Comparison of ENCODE assay signal across 15 cellular contexts in genomic region chr18:59646228-59646945, GRCh38. TPM values are rescaled to one million over a fixed set of nuclear protein-coding genes. Genes with fewer than 3 reads are reported as not detected.
DNase-seq lines count a peak whose midpoint lies in the region; ATAC-seq and TF ChIP-seq lines count a peak whose summit lies in the region.
"Had no signal": no experiment of that assay in that cellular context is flagged by ENCODE, and none has a peak within 500 bp of the region (broad histone marks: within the 10 kb centered on the region; RNA-seq: fewer than 3 reads in every experiment).

No MANE protein-coding gene starts in this region.

- H3K4me3 ChIP-seq in A673 (ENCODE audit: low read depth, low read length, poor library complexity, severe bottlenecking) (no peak overlapping the region), PC-3 (ENCODE audit: low read length) (no peak overlapping the region), esophagus squamous epithelium (no peak overlapping the region)
- H3K4me3 ChIP-seq: body of pancreas had no signal

- H2AFZ ChIP-seq in PC-3 (ENCODE audit: low read length), result no peak overlapping the region

- intact Hi-C loops in A673 (cut with micrococcal nuclease; ENCODE audit: unreplicated experiment) (no loop called here), PC-3 (cut with micrococcal nuclease) (no loop called here), esophagus squamous epithelium (cut with DNase I) (no loop called here)

- H3K4me1 ChIP-seq in A673 (ENCODE audit: insufficient read depth, low read length, poor library complexity, severe bottlenecking), result no peaks in the 10 kb centered on the region
- H3K4me1 ChIP-seq in PC-3 (ENCODE audit: insufficient read depth, low read length), result no peaks in the 10 kb centered on the region
- H3K4me1 ChIP-seq in esophagus squamous epithelium, result peaks cover 0 to 4% (median 0%) of the 10 kb centered on the region in 3 donors
- H3K4me1 ChIP-seq: body of pancreas had no signal

- H3K9ac ChIP-seq in PC-3 (ENCODE audit: low read length), result no peak overlapping the region

- POLR2A ChIA-PET in A673 (lab: Charles Lee; ENCODE audit: low non-redundant PET) (no interaction called here), PC-3 (lab: Charles Lee; ENCODE audit: unreplicated experiment) (no interaction called here)

- H3K9me3 ChIP-seq in A673 (ENCODE audit: low read depth, low read length, poor library complexity, severe bottlenecking) (no peaks in the 10 kb centered on the region), PC-3 (ENCODE audit: low read length) (no peaks in the 10 kb centered on the region), esophagus squamous epithelium (no peaks in the 10 kb centered on the region)
- H3K9me3 ChIP-seq: body of pancreas had no signal

- no peaks in the 10 kb centered on the region for H4K20me1 ChIP-seq in PC-3 (ENCODE audit: low read length)

- H3K27me3 ChIP-seq in A673 (replicated peaks; ENCODE audit: insufficient read depth, low read depth, low read length, poor library complexity) (peaks cover 21% of the 10 kb centered on the region), PC-3 (ENCODE audit: low read length) (no peaks in the 10 kb centered on the region), esophagus squamous epithelium (no peaks in the 10 kb centered on the region)
- H3K27me3 ChIP-seq: body of pancreas had no signal

- TF ChIP-seq POLR2A in esophagus squamous epithelium (IDR thresholded peaks at IDR 0.05), result no peak

- no TSS peak for BruUV-seq in A673 (replicated peaks; lab: Mats Ljungman, UMichigan)
- no TSS peak for BruUV-seq in PC-3 (replicated peaks; lab: Mats Ljungman, UMichigan)

- no peak for DNase-seq in A673 (ENCODE audit: low spot score)
- DNase-seq in GM13976 (ENCODE audit: low spot score), result no peak
- no peak for DNase-seq in PC-3
- peak; percentile 56 for DNase-seq in iPS-NIHi7 (ENCODE audit: extremely low spot score)
- no peak for DNase-seq in activated gamma-delta T cell treated with Interleukin-2 at 50 U/mL for 16 hours
- no peak for DNase-seq in esophagus squamous epithelium (lab: John Stamatoyannopoulos, UW)
- DNase-seq in kidney glomerular epithelial cell (lab: John Stamatoyannopoulos, UW), result no peak
- DNase-seq: activated naive CD4-positive, alpha-beta T cell treated with anti-CD3 and anti-CD28 coated beads for 36 hours; body of pancreas; DMS153; islet precursor cell; NCI-H1092; NCI-H345; SW 1271 had no signal

- H3K79me2 ChIP-seq in PC-3 (ENCODE audit: low read length), result peaks cover 50% of the 10 kb centered on the region

- CTCF ChIA-PET in A673 (lab: Charles Lee), result no interaction called here
- CTCF ChIA-PET in PC-3 (lab: Charles Lee), result no interaction called here

- in situ Hi-C loops in GM13976 (cut with MboI; ENCODE audit: low sequenced_read_pairs, unreplicated experiment), result no loop called here

- peak; percentile 38 for TF ChIP-seq CTCF in A673 (conservative IDR thresholded peaks at IDR 0.05; ENCODE audit: low read depth, low read length)
- TF ChIP-seq CTCF in GM13976 (IDR thresholded peaks at IDR 0.05; ENCODE audit: borderline replicate concordance, control extremely low read depth, extremely low read depth, insufficient read depth, missing control alignments), result peak; percentile 15
- TF ChIP-seq CTCF in PC-3 (conservative IDR thresholded peaks at IDR 0.05; ENCODE audit: low read depth, low read length), result peak; percentile 38
- no peak for TF ChIP-seq CTCF in esophagus squamous epithelium (IDR thresholded peaks at IDR 0.05)

- H3K27ac ChIP-seq in A673 (ENCODE audit: low read depth, low read length, poor library complexity, severe bottlenecking), result no peak overlapping the region
- no peak overlapping the region for H3K27ac ChIP-seq in PC-3 (ENCODE audit: low read length)
- H3K27ac ChIP-seq in esophagus squamous epithelium, result peak overlapping the region in 1 of 4 donors; percentile 0
- H3K27ac ChIP-seq: body of pancreas had no signal

- no peak overlapping the region for H3K4me2 ChIP-seq in PC-3 (ENCODE audit: low read length)

- H3K9me2 ChIP-seq in PC-3 (replicated peaks; ENCODE audit: low read length), result no peaks in the 10 kb centered on the region

- no peaks in the 10 kb centered on the region for H3F3A ChIP-seq in PC-3 (ENCODE audit: low read length, unreplicated experiment)

- 70 to 84% methylated on average over 10 to 11 of the region's 11 CpGs for WGBS in esophagus squamous epithelium, 2 donors

- ATAC-seq in PC-3 (no peak), GM21619 (IDR thresholded peaks at IDR 0.05; ENCODE audit: unreplicated experiment) (no peak)
- ATAC-seq: body of pancreas had no signal

- H3K36me3 ChIP-seq in A673 (ENCODE audit: insufficient read depth, low read length, poor library complexity, severe bottlenecking), result no peaks in the 10 kb centered on the region
- no peaks in the 10 kb centered on the region for H3K36me3 ChIP-seq in PC-3 (ENCODE audit: low read depth, low read length)
- H3K36me3 ChIP-seq in esophagus squamous epithelium, result no peaks in the 10 kb centered on the region

RNA-seq across cellular contexts. Expression of gene CCBE1, which starts 50.8 kb away (rescaled TPM):
- total RNA-seq in A673 (2021), result 0.42 TPM in 1 of 2 replicates, not detected in the other
- total RNA-seq in PC-3 (2014; rRNA removed), result 13.9 and 20.8 TPM in 2 replicates
- total RNA-seq in esophagus squamous epithelium, result 1 to 10 TPM in 2 of 4 donors, under 1 TPM in 2; 0.34 to 4.6 (median 1.3) TPM
- total RNA-seq: activated naive CD4-positive, alpha-beta T cell treated with anti-CD3 and anti-CD28 coated beads for 36 hours had no signal

Comparison
In these comparisons a context has a peak if more than half of its experiments do, and no peak if none do; other contexts are left out.
1. CTCF ChIP-seq: peak in A673 (single experiment), GM13976 (single experiment) and PC-3 (single experiment); none in esophagus squamous epithelium (0 of 6).